In genomic region chr7:47080816-47081215, GRCh38 we compare ENCODE assay signal across 1 cellular context.
A peak's percentile ranks its signal among the peaks of the same experiment; 100 is the strongest.
TF ChIP-seq lines count a peak whose summit lies in the region.

No MANE protein-coding gene starts in this region.

TF ChIP-seq in IMR-90, 13 proteins besides CTCF, POLR2A, EP300 and RAD21:
- TF ChIP-seq BHLHE40 (IDR thresholded peaks at IDR 0.05; ENCODE audit: low read depth, low read length) (peak; percentile 29; the same call in 1 of the 2 replicates), RCOR1 (IDR thresholded peaks at IDR 0.05; ENCODE audit: insufficient replicate concordance, low read length) (peak; percentile 83), RFX5 (IDR thresholded peaks at IDR 0.05; ENCODE audit: low read depth, low read length) (no peak)
